26 cellular contexts compared by ENCODE assay signal in genomic region chr3:70947584-70947983, GRCh38.
"Had no signal": no experiment of that assay in that cellular context is flagged by ENCODE, and none has a peak within 500 bp of the region (broad histone marks: within the 10 kb centered on the region; RNA-seq: fewer than 3 reads in every experiment).

No MANE protein-coding gene starts in this region.

- H3K36me3 ChIP-seq: cardiac muscle cell, heart right ventricle, ovary, sigmoid colon, vagina had no signal

- H3K4me3 ChIP-seq: cardiac muscle cell, heart right ventricle, ovary, sigmoid colon, smooth muscle cell, vagina had no signal

- H3K9me3 ChIP-seq: heart right ventricle, ovary, sigmoid colon, vagina had no signal

- DNase-seq: activated CD4-positive, alpha-beta T cell treated with anti-CD3 and anti-CD28 coated beads for 4 hours; activated CD4-positive, alpha-beta T cell treated with anti-CD3 and anti-CD28 coated beads, Interleukin-2, amount 50 U/mL, for 4 hours; activated CD8-positive, alpha-beta memory T cell treated with anti-CD3 and anti-CD28 coated beads for 24 hours; activated gamma-delta T cell; activated naive CD4-positive, alpha-beta T cell treated with anti-CD3 and anti-CD28 coated beads, Interleukin-2, amount 10 ng/mL, durations not matched to agents 7 days and 5 days; activated naive CD8-positive, alpha-beta T cell treated with anti-CD3 and anti-CD28 coated beads, Interleukin-2, amount 10 ng/mL, durations not matched to agents 7 days and 5 days; activated T-cell treated with anti-CD3 and anti-CD28 coated beads, Interleukin-2, amount 50 U/mL, for 1 hour; amygdala; cerebellar nuclear complex; foreskin keratinocyte; heart right ventricle; kidney glomerular epithelial cell; ovary; sigmoid colon; stimulated activated CD4-positive, alpha-beta T cell treated with anti-CD3 and anti-CD28 coated beads, Interleukin-1b, Interleukin-23, amount 100 ng/mL, for 48 hours; stimulated activated CD4-positive, alpha-beta T cell treated with anti-CD3 and anti-CD28 coated beads, Interleukin-4, amount 100 ng/mL, for 4 hours; stimulated activated CD8-positive, alpha-beta memory T cell treated with anti-CD3 and anti-CD28 coated beads, Interleukin-4, amount 100 ng/mL, for 48 hours; stimulated activated naive CD8-positive, alpha-beta T cell treated with anti-CD3 and anti-CD28 coated beads, Interleukin-15, amount 100 ng/mL, for 72 hours; substantia nigra; T-helper 9 cell had no signal

- ATAC-seq: foreskin keratinocyte; left lobe of liver; stimulated activated memory B cell treated with anti-CD40 and anti-IgM and Interleukin-4, amounts not matched to agents 10 μg/mL and 1 μg/mL and 100 μg/mL, for 72 hours; stimulated activated naive CD8-positive, alpha-beta T cell treated with anti-CD3 and anti-CD28 coated beads, Interleukin-15, amount 100 ng/mL, for 72 hours had no signal

- H3K27me3 ChIP-seq: cardiac muscle cell, foreskin keratinocyte, ovary, sigmoid colon, vagina had no signal

- H3K4me1 ChIP-seq: foreskin keratinocyte, vagina had no signal

- H3K27ac ChIP-seq: cardiac muscle cell, foreskin keratinocyte, heart right ventricle, ovary, sigmoid colon, vagina, VCaP had no signal
